Comparison of ENCODE assay signal across 12 cellular contexts in the genomic region with DNA sequence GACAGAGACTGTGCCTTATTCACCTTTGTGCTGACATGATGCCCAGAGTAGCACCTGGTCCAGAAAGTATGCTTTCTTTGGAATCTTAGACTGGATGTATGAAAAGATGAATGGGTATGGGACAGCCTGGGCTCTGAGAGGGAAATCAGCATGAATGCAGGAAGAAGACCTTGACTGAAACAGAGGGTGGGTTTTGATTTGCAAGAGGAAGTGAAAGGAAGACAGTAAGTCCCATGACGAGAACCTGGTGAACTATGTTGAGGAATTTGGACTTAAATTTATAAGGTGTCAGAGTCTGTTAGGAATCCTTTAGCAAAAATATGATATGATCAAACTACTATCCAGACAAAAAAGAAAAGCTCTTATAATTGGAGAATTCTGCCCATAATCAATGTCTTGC.
DNase-seq lines count a peak whose midpoint lies in the region; ATAC-seq and TF ChIP-seq lines count a peak whose summit lies in the region.
"Had no signal": no experiment of that assay in that cellular context is flagged by ENCODE, and none has a peak within 500 bp of the region (broad histone marks: within the 10 kb centered on the region; RNA-seq: fewer than 3 reads in every experiment).

No MANE protein-coding gene starts in this region.

- no peak overlapping the region for H3K4me3 ChIP-seq in RWPE2 (ENCODE audit: severe bottlenecking)

- ATAC-seq in GM18502 (IDR thresholded peaks at IDR 0.05; ENCODE audit: poor library complexity, unreplicated experiment) (peak; percentile 61), GM21390 (IDR thresholded peaks at IDR 0.05; ENCODE audit: unreplicated experiment) (peak; percentile 74), HG03095 (IDR thresholded peaks at IDR 0.05; ENCODE audit: unreplicated experiment) (peak; percentile 64), RWPE2 (ENCODE audit: low read depth) (no peak), HG02970 (IDR thresholded peaks at IDR 0.05; ENCODE audit: low FRiP score, unreplicated experiment) (no peak)

- no peaks in the 10 kb centered on the region for H3K27me3 ChIP-seq in RWPE2 (ENCODE audit: insufficient read depth, poor library complexity, severe bottlenecking)

- TF ChIP-seq CTCF in RWPE2 (IDR thresholded peaks at IDR 0.05; ENCODE audit: poor library complexity, severe bottlenecking) = no peak

- no peak for DNase-seq in RWPE2 (ENCODE audit: low spot score)
- DNase-seq in dermis blood vessel endothelial cell = no peak
- no peak for DNase-seq in NCI-H510A treated with DMSO at 0.1 percent for 48 hours (lab: John Stamatoyannopoulos, UW)
- no peak for DNase-seq in activated effector memory CD4-positive, alpha-beta T cell treated with Interleukin-2 at 50 U/mL for 16 hours
- DNase-seq: activated CD4-positive, alpha-beta T cell treated with anti-CD3 and anti-CD28 coated beads for 4 hours; activated gamma-delta T cell treated with Interleukin-2 at 50 U/mL for 16 hours; H9; KG1 had no signal

- H3K4me1 ChIP-seq in RWPE2 (ENCODE audit: insufficient read depth, poor library complexity, severe bottlenecking) = peaks cover 30% of the 10 kb centered on the region

- H3K36me3 ChIP-seq in RWPE2 (ENCODE audit: low read depth) = no peaks in the 10 kb centered on the region

- peak overlapping the region; percentile 63 for H3K27ac ChIP-seq in RWPE2 (ENCODE audit: poor library complexity, severe bottlenecking)

- no peaks in the 10 kb centered on the region for H3K9me3 ChIP-seq in RWPE2 (ENCODE audit: severe bottlenecking)

Comparison
In these comparisons a context has a peak if more than half of its experiments do, and no peak if none do; other contexts are left out.
1. ATAC-seq: peak in GM18502 (single experiment), GM21390 (single experiment) and HG03095 (single experiment); none in RWPE2 (single experiment) and HG02970 (single experiment).